ENCODE assay signal across 9 cellular contexts in genomic region chr9:127974769-127975261, GRCh38. TPM values are rescaled to one million over a fixed set of nuclear protein-coding genes. Genes with fewer than 3 reads are reported as not detected.
A peak's percentile ranks its signal among the peaks of the same experiment; 100 is the strongest.
DNase-seq lines count a peak whose midpoint lies in the region; ATAC-seq and TF ChIP-seq lines count a peak whose summit lies in the region.
"Had no signal": no experiment of that assay in that cellular context is flagged by ENCODE, and none has a peak within 500 bp of the region (broad histone marks: within the 10 kb centered on the region; RNA-seq: fewer than 3 reads in every experiment).

No MANE protein-coding gene starts in this region.

- no peaks in the 10 kb centered on the region for H3K9me3 Mint-ChIP-seq in central memory CD8-positive, alpha-beta T cell
- no peaks in the 10 kb centered on the region for H3K9me3 Mint-ChIP-seq in naive thymus-derived CD4-positive, alpha-beta T cell

- TF ChIP-seq POLR2A in heart left ventricle (IDR thresholded peaks at IDR 0.05) (no peak), vagina (IDR thresholded peaks at IDR 0.05) (no peak)

- H3K9me3 ChIP-seq in heart left ventricle (no peaks in the 10 kb centered on the region), vagina (no peaks in the 10 kb centered on the region)
- H3K9me3 ChIP-seq in naive thymus-derived CD4-positive, alpha-beta T cell (ENCODE audit: control insufficient read depth in 2 of 3, low read length in 3 of 3) = no peaks in the 10 kb centered on the region

- H3K36me3 Mint-ChIP-seq in central memory CD8-positive, alpha-beta T cell (ENCODE audit: insufficient read depth) = peaks cover 36% of the 10 kb centered on the region
- H3K36me3 Mint-ChIP-seq in naive thymus-derived CD4-positive, alpha-beta T cell = peaks cover 9 to 70% (median 52%) of the 10 kb centered on the region in 5 donors

- peaks cover 0 to 4% (median 0%) of the 10 kb centered on the region in 9 donors for H3K36me3 ChIP-seq in heart left ventricle
- peaks cover 0 to 70% (median 11%) of the 10 kb centered on the region in 3 experiments for H3K36me3 ChIP-seq in naive thymus-derived CD4-positive, alpha-beta T cell (ENCODE audit: control insufficient read depth in 2 of 3, insufficient read depth in 3 of 3, low read length in 3 of 3)
- no peaks in the 10 kb centered on the region for H3K36me3 ChIP-seq in vagina

- TF ChIP-seq CTCF in heart left ventricle (IDR thresholded peaks at IDR 0.05) (no peak), vagina (IDR thresholded peaks at IDR 0.05) (no peak)

- intact Hi-C loops in heart left ventricle (cut with DNase I) (no loop called here), left ventricle myocardium superior (cut with micrococcal nuclease) (no loop called here), vagina (cut with DNase I) (no loop called here)
- intact Hi-C loops in naive thymus-derived CD4-positive, alpha-beta T cell (cut with micrococcal nuclease) = loop anchor here in 1 of 2 donors (5.0 kb wide), 1 partner anchor 32 kb away; no protein-coding TSS in a partner anchor

- H3K4me3 ChIP-seq in heart left ventricle (no peak overlapping the region), vagina (peak overlapping the region; percentile 24 to 37)
- H3K4me3 ChIP-seq in naive thymus-derived CD4-positive, alpha-beta T cell (ENCODE audit: low read length) = peak overlapping the region; percentile 93

- H3K4me3 Mint-ChIP-seq in central memory CD8-positive, alpha-beta T cell = peak overlapping the region; percentile 94
- H3K4me3 Mint-ChIP-seq in naive thymus-derived CD4-positive, alpha-beta T cell = peak overlapping the region; percentile 89 to 99 (median 96)

- ATAC-seq in heart left ventricle (no peak), left ventricle myocardium superior (no peak), HG03460 (IDR thresholded peaks at IDR 0.05; ENCODE audit: unreplicated experiment) (no peak)
- no peak for ATAC-seq in central memory CD8-positive, alpha-beta T cell (replicated peaks; ENCODE audit: extremely low read depth, poor library complexity, severe bottlenecking)
- ATAC-seq in naive thymus-derived CD4-positive, alpha-beta T cell = no peak

- POLR2A ChIA-PET in naive thymus-derived CD4-positive, alpha-beta T cell (lab: Charles Lee) = interaction anchor here (0.9 to 61.3 kb wide), 6 partner anchors 8 to 130 kb away, joined by 3 to 1719 read pairs (median 758); partner anchors contain the start of genes DPM2 and EEIG1

- peak in 3 of 5 donors; percentile 35 to 64 (median 46) for DNase-seq in heart left ventricle
- no peak for DNase-seq in left ventricle myocardium superior
- DNase-seq in central memory CD8-positive, alpha-beta T cell (ENCODE audit: low spot score in 2 of 2) = no peak
- DNase-seq in naive thymus-derived CD4-positive, alpha-beta T cell = no peak
- peak in 1 of 2 donors; percentile 86 for DNase-seq in vagina (ENCODE audit: extremely low spot score in 2 of 2)
- DNase-seq in UCSD-AML1 (lab: John Stamatoyannopoulos, UW; ENCODE audit: unreplicated experiment) = no peak
- no peak for DNase-seq in OCI-M2 (lab: John Stamatoyannopoulos, UW; ENCODE audit: unreplicated experiment)
- DNase-seq: NCI-H510A treated with DMSO at 0.1 percent for 48 hours had no signal

- H3K27ac ChIP-seq in heart left ventricle = peak overlapping the region in 10 of 12 donors; percentile 28 to 95 (median 84)
- H3K27ac ChIP-seq in naive thymus-derived CD4-positive, alpha-beta T cell (ENCODE audit: low read depth, low read length) = peak overlapping the region; percentile 84
- peak overlapping the region; percentile 96 for H3K27ac ChIP-seq in vagina

- CTCF ChIA-PET in naive thymus-derived CD4-positive, alpha-beta T cell (lab: Charles Lee) = interaction anchor here (0.6 to 16.4 kb wide), 9 partner anchors 8 to 130 kb away, joined by 3 to 262 read pairs (median 5); no protein-coding TSS in a partner anchor

- 44 to 67% (median 51%) methylated on average over 2 to 10 of the region's 10 CpGs for WGBS in heart left ventricle, 4 donors

- H3K27me3 Mint-ChIP-seq in central memory CD8-positive, alpha-beta T cell = no peaks in the 10 kb centered on the region
- no peaks in the 10 kb centered on the region for H3K27me3 Mint-ChIP-seq in naive thymus-derived CD4-positive, alpha-beta T cell

- H3K27ac Mint-ChIP-seq in central memory CD8-positive, alpha-beta T cell (ENCODE audit: low read depth) = peak overlapping the region; percentile 94
- H3K27ac Mint-ChIP-seq in naive thymus-derived CD4-positive, alpha-beta T cell = peak overlapping the region; percentile 88 to 99 (median 97)

- peaks cover 0 to 100% (median 94%) of the 10 kb centered on the region in 12 donors for H3K4me1 ChIP-seq in heart left ventricle
- peaks cover 20 to 76% of the 10 kb centered on the region in 2 donors for H3K4me1 ChIP-seq in naive thymus-derived CD4-positive, alpha-beta T cell (ENCODE audit: control insufficient read depth in 2 of 2, insufficient read depth in 2 of 2, low read length in 2 of 2)
- peaks cover 100% of the 10 kb centered on the region for H3K4me1 ChIP-seq in vagina

- peaks cover 81% of the 10 kb centered on the region for H3K4me1 Mint-ChIP-seq in central memory CD8-positive, alpha-beta T cell
- peaks cover 47 to 75% (median 56%) of the 10 kb centered on the region in 7 donors for H3K4me1 Mint-ChIP-seq in naive thymus-derived CD4-positive, alpha-beta T cell

- H3K27me3 ChIP-seq in heart left ventricle (no peaks in the 10 kb centered on the region), vagina (no peaks in the 10 kb centered on the region)
- H3K27me3 ChIP-seq in naive thymus-derived CD4-positive, alpha-beta T cell (ENCODE audit: control insufficient read depth in 2 of 2, insufficient read depth in 2 of 2, low read length in 2 of 2) = no peaks in the 10 kb centered on the region

RNA-seq across cellular contexts. Expression of gene EEIG1, which starts 6.0 kb away (rescaled TPM):
- total RNA-seq in heart left ventricle (10 to 100 TPM in 7 of 9 donors, 1 to 10 TPM in 2; 5.4 to 45.2 (median 24.1) TPM), left ventricle myocardium superior (21.6 TPM), vagina (30.9 TPM)
- 10 to 100 TPM in 1 of 2 donors, 1 to 10 TPM in 1; 9.2 to 10.4 TPM for polyA plus RNA-seq in heart left ventricle
- total RNA-seq in naive thymus-derived CD4-positive, alpha-beta T cell = 100 to 1,000 TPM; 252 to 664 (median 347) TPM
- polyA plus RNA-seq in naive thymus-derived CD4-positive, alpha-beta T cell = 100 to 1,000 TPM; 124 to 297 TPM

RNA-seq across cellular contexts. Expression of gene DPM2, which starts 37.2 kb away (rescaled TPM):
- total RNA-seq in heart left ventricle = 10 to 100 TPM in 7 of 9 donors, 1 to 10 TPM in 2; 7.2 to 19.5 (median 11.7) TPM
- polyA plus RNA-seq in heart left ventricle = 10 to 100 TPM; 15.3 to 31.7 TPM
- 11.1 TPM for total RNA-seq in left ventricle myocardium superior
- total RNA-seq in naive thymus-derived CD4-positive, alpha-beta T cell = 10 to 100 TPM; 29.1 to 84.4 (median 56.8) TPM
- 10 to 100 TPM; 29.3 to 39.5 TPM for polyA plus RNA-seq in naive thymus-derived CD4-positive, alpha-beta T cell
- 17.7 TPM for total RNA-seq in vagina

RNA-seq across cellular contexts. Expression of gene PIP5KL1, which starts 44.2 kb away (rescaled TPM):
- total RNA-seq in heart left ventricle (under 1 TPM in 7 of 9 donors, not detected in 2; 0.33 to 0.77 (median 0.51) TPM), left ventricle myocardium superior (not detected), vagina (10.3 TPM)
- polyA plus RNA-seq in heart left ventricle = under 1 TPM; 0.12 to 0.15 TPM
- total RNA-seq in naive thymus-derived CD4-positive, alpha-beta T cell = 1 to 10 TPM; 1.4 to 2.9 (median 2.1) TPM
- polyA plus RNA-seq in naive thymus-derived CD4-positive, alpha-beta T cell = under 1 TPM in 1 of 2 donors, not detected in 1; 0.17 TPM

RNA-seq across cellular contexts. Expression of gene ST6GALNAC4, which starts 58.0 kb away (rescaled TPM):
- total RNA-seq in heart left ventricle (10 to 100 TPM; 28.3 to 66.1 (median 42.6) TPM), left ventricle myocardium superior (28.5 TPM), vagina (33.1 TPM)
- 10 to 100 TPM; 17.0 to 72.0 TPM for polyA plus RNA-seq in heart left ventricle
- 10 to 100 TPM; 28.0 to 51.0 (median 36.1) TPM for total RNA-seq in naive thymus-derived CD4-positive, alpha-beta T cell
- polyA plus RNA-seq in naive thymus-derived CD4-positive, alpha-beta T cell = 10 to 100 TPM; 20.0 to 21.7 TPM

Comparison
In these comparisons a context has a peak if more than half of its experiments do, and no peak if none do; other contexts are left out.
1. DNase-seq: peak in heart left ventricle (3 of 5); none in left ventricle myocardium superior (single experiment), central memory CD8-positive, alpha-beta T cell (0 of 2), naive thymus-derived CD4-positive, alpha-beta T cell (0 of 9), UCSD-AML1 (single experiment) and OCI-M2 (single experiment).
2. H3K4me3 ChIP-seq: peak in naive thymus-derived CD4-positive, alpha-beta T cell (single experiment) and vagina (2 of 2); none in heart left ventricle (0 of 12).
3. Peak in every context shown above with its lines, with median percentiles within 50 percentile points of each other: H3K27ac ChIP-seq.